ENCODE assay signal across 17 cellular contexts in genomic region chr5:14353661-14354474, GRCh38.
DNase-seq lines count a peak whose midpoint lies in the region; ATAC-seq and TF ChIP-seq lines count a peak whose summit lies in the region.
"Had no signal": no experiment of that assay in that cellular context is flagged by ENCODE, and none has a peak within 500 bp of the region (broad histone marks: within the 10 kb centered on the region; RNA-seq: fewer than 3 reads in every experiment).

No MANE protein-coding gene starts in this region.

- H3K4me3 ChIP-seq in adipocyte (ENCODE audit: low read length), result no peak overlapping the region
- no peak overlapping the region for H3K4me3 ChIP-seq in choroid plexus epithelial cell (ENCODE audit: low read depth, low read length)
- no peak overlapping the region for H3K4me3 ChIP-seq in osteoblast (ENCODE audit: insufficient read depth, low read length)
- H3K4me3 ChIP-seq: SJCRH30 had no signal

- H3K27me3 ChIP-seq in adipocyte (replicated peaks; ENCODE audit: control insufficient read depth, insufficient read depth, low read length) (no peaks in the 10 kb centered on the region), osteoblast (ENCODE audit: insufficient read depth, low read length) (no peaks in the 10 kb centered on the region)
- H3K27me3 ChIP-seq: SJCRH30 had no signal

- intact Hi-C loops in activated CD4-positive, alpha-beta memory T cell treated with anti-CD3 and anti-CD28 coated beads for 36 hours (cut with micrococcal nuclease), result loop anchor here (2.0 to 5.0 kb wide), 3 partner anchors 45 to 658 kb away; no protein-coding TSS in a partner anchor

- CTCF ChIA-PET in activated CD4-positive, alpha-beta memory T cell treated with anti-CD3 and anti-CD28 coated beads for 36 hours (lab: Charles Lee), result interaction anchor here (0.7 to 2.6 kb wide), 11 partner anchors 8 to 728 kb away, joined by 3 to 14 read pairs (median 3); no protein-coding TSS in a partner anchor

- H3K9me3 Mint-ChIP-seq in activated T-cell treated with anti-CD3 and anti-CD28 coated beads, Interleukin-2, amount 50 U/mL, for 24 hours, result no peaks in the 10 kb centered on the region
- peaks cover 4% of the 10 kb centered on the region for H3K9me3 Mint-ChIP-seq in activated CD4-positive, alpha-beta memory T cell treated with anti-CD3 and anti-CD28 coated beads for 36 hours
- H3K9me3 Mint-ChIP-seq: CD14-positive monocyte had no signal

- H3K36me3 ChIP-seq in adipocyte (ENCODE audit: control insufficient read depth, insufficient read depth, low read length, severe bottlenecking), result peaks cover 66% of the 10 kb centered on the region
- H3K36me3 ChIP-seq in osteoblast (ENCODE audit: insufficient read depth, low read length), result peaks cover 60% of the 10 kb centered on the region
- H3K36me3 ChIP-seq: SJCRH30 had no signal

- H3K4me1 Mint-ChIP-seq in activated T-cell treated with anti-CD3 and anti-CD28 coated beads, Interleukin-2, amount 50 U/mL, for 24 hours (ENCODE audit: low read depth), result peaks cover 1% of the 10 kb centered on the region
- no peaks in the 10 kb centered on the region for H3K4me1 Mint-ChIP-seq in activated CD4-positive, alpha-beta memory T cell treated with anti-CD3 and anti-CD28 coated beads for 36 hours (ENCODE audit: low read depth)

- H3K9me3 ChIP-seq in adipocyte (ENCODE audit: control insufficient read depth, low read length) (no peaks in the 10 kb centered on the region), osteoblast (ENCODE audit: low read depth, low read length) (no peaks in the 10 kb centered on the region)
- H3K9me3 ChIP-seq: SJCRH30 had no signal

- H3K27ac Mint-ChIP-seq in activated T-cell treated with anti-CD3 and anti-CD28 coated beads, Interleukin-2, amount 50 U/mL, for 24 hours, result no peak overlapping the region
- no peak overlapping the region for H3K27ac Mint-ChIP-seq in activated CD4-positive, alpha-beta memory T cell treated with anti-CD3 and anti-CD28 coated beads for 36 hours

- ATAC-seq in GM21737 (IDR thresholded peaks at IDR 0.05; ENCODE audit: unreplicated experiment), result no peak
- ATAC-seq: PC-3 had no signal

- TF ChIP-seq CTCF in choroid plexus epithelial cell (conservative IDR thresholded peaks at IDR 0.05; ENCODE audit: low read depth, low read length) (no peak), osteoblast (IDR thresholded peaks at IDR 0.05; ENCODE audit: extremely low read depth, low read depth, low read length) (no peak)

- H3K27ac ChIP-seq in osteoblast (ENCODE audit: low read depth, low read length), result peak overlapping the region; percentile 20
- H3K27ac ChIP-seq: SJCRH30 had no signal

- POLR2A ChIA-PET in activated CD4-positive, alpha-beta memory T cell treated with anti-CD3 and anti-CD28 coated beads for 36 hours (lab: Charles Lee), result no interaction called here

- H3K4me3 Mint-ChIP-seq in activated T-cell treated with anti-CD3 and anti-CD28 coated beads, Interleukin-2, amount 50 U/mL, for 24 hours, result no peak overlapping the region
- H3K4me3 Mint-ChIP-seq in activated CD4-positive, alpha-beta memory T cell treated with anti-CD3 and anti-CD28 coated beads for 36 hours, result no peak overlapping the region
- H3K4me3 Mint-ChIP-seq: CD14-positive monocyte had no signal

- H3K79me2 ChIP-seq in osteoblast (ENCODE audit: insufficient read depth, low read length), result peaks cover 90% of the 10 kb centered on the region

- H3K4me1 ChIP-seq in adipocyte (ENCODE audit: control insufficient read depth, insufficient read depth, low read length) (no peaks in the 10 kb centered on the region), osteoblast (ENCODE audit: insufficient read depth, low read length) (peaks cover 10% of the 10 kb centered on the region)
- H3K4me1 ChIP-seq: SJCRH30 had no signal

- no peak overlapping the region for H2AFZ ChIP-seq in osteoblast (ENCODE audit: low read length)

- H3K36me3 Mint-ChIP-seq in activated T-cell treated with anti-CD3 and anti-CD28 coated beads, Interleukin-2, amount 50 U/mL, for 24 hours (ENCODE audit: low read depth), result no peaks in the 10 kb centered on the region
- no peaks in the 10 kb centered on the region for H3K36me3 Mint-ChIP-seq in activated CD4-positive, alpha-beta memory T cell treated with anti-CD3 and anti-CD28 coated beads for 36 hours

- peaks cover 57% of the 10 kb centered on the region for H4K20me1 ChIP-seq in osteoblast (ENCODE audit: insufficient read depth, low read length)

- DNase-seq in HT1080 (ENCODE audit: low read depth) (peak; percentile 39), adipocyte (ENCODE audit: low read depth) (peak; percentile 15), choroid plexus epithelial cell (ENCODE audit: low read depth) (peak; percentile 60), osteoblast (ENCODE audit: insufficient read length, low spot score, missing footprints) (peak; percentile 90), SW 1271 (lab: John Stamatoyannopoulos, UW) (no peak)
- DNase-seq in activated T-cell treated with anti-CD3 and anti-CD28 coated beads, Interleukin-2, amount 50 U/mL, for 24 hours, result no peak
- DNase-seq in activated CD4-positive, alpha-beta memory T cell treated with anti-CD3 and anti-CD28 coated beads for 36 hours, result no peak
- DNase-seq: AML-193, COR-L47, GF-D8, MV-4-11, NCI-H1417, NCI-H1930, PC-3, SJCRH30 had no signal

- no peak overlapping the region for H3K4me2 ChIP-seq in osteoblast (ENCODE audit: insufficient read depth, low read length)

- no peak overlapping the region for H3K9ac ChIP-seq in adipocyte (ENCODE audit: low read length)

- H3K27me3 Mint-ChIP-seq in activated T-cell treated with anti-CD3 and anti-CD28 coated beads, Interleukin-2, amount 50 U/mL, for 24 hours, result no peaks in the 10 kb centered on the region
- H3K27me3 Mint-ChIP-seq in activated CD4-positive, alpha-beta memory T cell treated with anti-CD3 and anti-CD28 coated beads for 36 hours, result peaks cover 5% of the 10 kb centered on the region

Comparison
In these comparisons a context has a peak if more than half of its experiments do, and no peak if none do; other contexts are left out.
1. DNase-seq: peak in HT1080 (single experiment), adipocyte (single experiment), choroid plexus epithelial cell (single experiment) and osteoblast (single experiment); none in SW 1271 (0 of 2), activated T-cell treated with anti-CD3 and anti-CD28 coated beads, Interleukin-2, amount 50 U/mL, for 24 hours (single experiment) and activated CD4-positive, alpha-beta memory T cell treated with anti-CD3 and anti-CD28 coated beads for 36 hours (single experiment).